In genomic region chr11:12168114-12168513, GRCh38 we compare ENCODE assay signal across 12 cellular contexts. TPM values are rescaled to one million over a fixed set of nuclear protein-coding genes. Genes with fewer than 3 reads are reported as not detected.
DNase-seq lines count a peak whose midpoint lies in the region; ATAC-seq and TF ChIP-seq lines count a peak whose summit lies in the region.
"Had no signal": no experiment of that assay in that cellular context is flagged by ENCODE, and none has a peak within 500 bp of the region (broad histone marks: within the 10 kb centered on the region; RNA-seq: fewer than 3 reads in every experiment).

No MANE protein-coding gene starts in this region.

- H3K4me1 ChIP-seq in heart right ventricle (peaks cover 11 to 91% (median 68%) of the 10 kb centered on the region in 9 donors), RWPE2 (ENCODE audit: insufficient read depth, poor library complexity, severe bottlenecking) (peaks cover 63% of the 10 kb centered on the region), hepatocyte (ENCODE audit: insufficient read depth) (peaks cover 28% of the 10 kb centered on the region), upper lobe of right lung (peaks cover 28% of the 10 kb centered on the region), suprapubic skin (peaks cover 29% of the 10 kb centered on the region)

- 96 to 97% methylated on average over 3 of the region's 3 CpGs for WGBS in heart right ventricle, 2 donors
- over 99% methylated on average over 3 of the region's 3 CpGs for WGBS in hepatocyte (ENCODE audit: low lambda C conversion rate, missing lambda C conversion rate)
- 92% methylated on average over 3 of the region's 3 CpGs for WGBS in suprapubic skin

- H2AFZ ChIP-seq in hepatocyte, result no peak overlapping the region

- TF ChIP-seq CTCF in heart right ventricle (IDR thresholded peaks at IDR 0.05) (no peak), RWPE2 (IDR thresholded peaks at IDR 0.05; ENCODE audit: poor library complexity, severe bottlenecking) (no peak), hepatocyte (IDR thresholded peaks at IDR 0.05; ENCODE audit: poor library complexity) (no peak), upper lobe of right lung (IDR thresholded peaks at IDR 0.05) (no peak), suprapubic skin (IDR thresholded peaks at IDR 0.05) (no peak)

- TF ChIP-seq EP300 in suprapubic skin (IDR thresholded peaks at IDR 0.05), result no peak

- peaks cover 0 to 23% (median 0%) of the 10 kb centered on the region in 9 donors for H3K36me3 ChIP-seq in heart right ventricle
- H3K36me3 ChIP-seq in RWPE2 (ENCODE audit: low read depth), result peaks cover 95% of the 10 kb centered on the region
- H3K36me3 ChIP-seq in hepatocyte (replicated peaks; ENCODE audit: insufficient read depth, low read depth), result no peaks in the 10 kb centered on the region
- peaks cover 9% of the 10 kb centered on the region for H3K36me3 ChIP-seq in upper lobe of right lung
- peaks cover 5% of the 10 kb centered on the region for H3K36me3 ChIP-seq in suprapubic skin

- H3K79me2 ChIP-seq in hepatocyte, result peaks cover 13% of the 10 kb centered on the region

- H3K4me3 ChIP-seq in heart right ventricle (no peak overlapping the region), RWPE2 (ENCODE audit: severe bottlenecking) (no peak overlapping the region), hepatocyte (no peak overlapping the region), upper lobe of right lung (no peak overlapping the region), suprapubic skin (no peak overlapping the region)

- peaks cover 0 to 4% (median 0%) of the 10 kb centered on the region in 11 donors for H3K9me3 ChIP-seq in heart right ventricle
- H3K9me3 ChIP-seq in RWPE2 (ENCODE audit: severe bottlenecking), result no peaks in the 10 kb centered on the region
- no peaks in the 10 kb centered on the region for H3K9me3 ChIP-seq in hepatocyte (ENCODE audit: low read depth)
- H3K9me3 ChIP-seq in upper lobe of right lung, result no peaks in the 10 kb centered on the region
- H3K9me3 ChIP-seq in suprapubic skin, result no peaks in the 10 kb centered on the region

- no peaks in the 10 kb centered on the region for H3K27me3 ChIP-seq in heart right ventricle
- H3K27me3 ChIP-seq in RWPE2 (ENCODE audit: insufficient read depth, poor library complexity, severe bottlenecking), result no peaks in the 10 kb centered on the region
- H3K27me3 ChIP-seq in hepatocyte, result no peaks in the 10 kb centered on the region
- H3K27me3 ChIP-seq in upper lobe of right lung, result no peaks in the 10 kb centered on the region
- no peaks in the 10 kb centered on the region for H3K27me3 ChIP-seq in suprapubic skin
- H3K27me3 ChIP-seq: dorsolateral prefrontal cortex had no signal

- no peak overlapping the region for H3K4me2 ChIP-seq in hepatocyte
- H3K4me2 ChIP-seq: KMS-11 had no signal

- ATAC-seq in heart right ventricle (no peak), Right ventricle myocardium inferior (no peak), RWPE2 (ENCODE audit: low read depth) (no peak), upper lobe of right lung (no peak)

- no peaks in the 10 kb centered on the region for H3K9me2 ChIP-seq in hepatocyte (replicated peaks; ENCODE audit: insufficient read depth)

- TF ChIP-seq POLR2A in suprapubic skin (IDR thresholded peaks at IDR 0.05), result no peak

- intact Hi-C loops in heart right ventricle (cut with DNase I) (loop anchor here in 1 of 10 donors (10.0 kb wide), 1 partner anchor 57 kb away; no protein-coding TSS in a partner anchor), Right ventricle myocardium inferior (cut with DNase I) (no loop called here), upper lobe of right lung (cut with DNase I) (no loop called here)

- no peaks in the 10 kb centered on the region for H4K20me1 ChIP-seq in hepatocyte (ENCODE audit: insufficient read depth, poor library complexity, severe bottlenecking)

- DNase-seq in heart right ventricle, result no peak
- no peak for DNase-seq in Right ventricle myocardium inferior (ENCODE audit: missing footprints)
- no peak for DNase-seq in RWPE2 (ENCODE audit: low spot score)
- DNase-seq in hepatocyte (ENCODE audit: low spot score), result no peak
- no peak for DNase-seq in upper lobe of right lung
- no peak for DNase-seq in NOMO-1 (lab: John Stamatoyannopoulos, UW; ENCODE audit: unreplicated experiment in 2 of 2)
- DNase-seq in suprapubic skin (ENCODE audit: low spot score in 2 of 2), result no peak
- DNase-seq in NCI-H345 treated with DMSO at 0.1 percent for 48 hours (lab: John Stamatoyannopoulos, UW; ENCODE audit: unreplicated experiment), result no peak
- DNase-seq: dorsolateral prefrontal cortex, NCI-H1417 treated with DMSO at 0.1 percent for 48 hours had no signal

- peak overlapping the region in 6 of 10 donors; percentile 83 to 95 (median 92) for H3K27ac ChIP-seq in heart right ventricle
- peak overlapping the region; percentile 99 for H3K27ac ChIP-seq in RWPE2 (ENCODE audit: poor library complexity, severe bottlenecking)
- peak overlapping the region; percentile 97 for H3K27ac ChIP-seq in hepatocyte
- peak overlapping the region; percentile 58 for H3K27ac ChIP-seq in upper lobe of right lung
- no peak overlapping the region for H3K27ac ChIP-seq in suprapubic skin
- H3K27ac ChIP-seq: KMS-11 had no signal

RNA-seq across cellular contexts. Expression of gene MICAL2, which starts 57.7 kb away (rescaled TPM):
- total RNA-seq in heart right ventricle (10 to 100 TPM; 38.1 to 95.7 (median 72.7) TPM), Right ventricle myocardium inferior (42.0 TPM), hepatocyte (55.6 and 56.0 TPM in 2 replicates), upper lobe of right lung (197 TPM), suprapubic skin (100 to 1,000 TPM; 117 to 232 (median 164) TPM)
- polyA plus RNA-seq in heart right ventricle (10 to 100 TPM; 32.5 to 57.9 TPM), hepatocyte (36.8 and 55.8 TPM in 2 replicates)
- total RNA-seq: OCI-LY7 had no signal
